ENCODE assay signal across 21 cellular contexts in the genomic region with DNA sequence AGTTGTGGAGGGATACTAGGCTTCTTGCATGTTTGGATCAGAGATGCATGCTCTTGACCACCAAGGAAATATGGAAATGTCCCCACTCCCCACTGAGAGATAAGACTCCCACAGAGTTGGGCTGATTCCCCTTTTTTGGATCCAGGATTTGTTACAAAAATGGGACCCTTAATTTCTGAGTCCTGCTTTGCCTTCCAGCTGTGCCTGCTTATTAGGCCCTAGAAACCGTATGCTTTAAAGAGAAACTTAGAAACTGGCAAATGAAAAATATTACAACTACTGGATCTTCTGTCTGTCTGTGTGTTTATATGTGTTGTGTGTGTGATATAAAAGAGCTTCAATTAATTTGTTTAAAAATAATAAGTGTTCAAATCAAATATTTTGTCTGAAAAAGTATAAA.
"Had no signal": no experiment of that assay in that cellular context is flagged by ENCODE, and none has a peak within 500 bp of the region (broad histone marks: within the 10 kb centered on the region; RNA-seq: fewer than 3 reads in every experiment).

No MANE protein-coding gene starts in this region.

- H3K27ac ChIP-seq: colonic mucosa, esophagus muscularis mucosa, foreskin keratinocyte, gastroesophageal sphincter, heart left ventricle, hepatocyte, left ventricle myocardium inferior, lower lobe of right lung had no signal

- H3K4me2 ChIP-seq: hepatocyte had no signal

- FAIRE-seq: endothelial cell of umbilical vein had no signal

- DNase-seq: colonic mucosa; cortex of kidney; effector CD8-positive, alpha-beta T cell; effector memory CD8-positive, alpha-beta T cell; foreskin keratinocyte; heart left ventricle; hypothalamus; immature natural killer cell; islet precursor cell; left colon; left ventricle myocardium inferior; lower lobe of right lung; mesenchymal stem cell; midbrain; naive thymus-derived CD4-positive, alpha-beta T cell; natural killer cell had no signal

- H3K79me2 ChIP-seq: hepatocyte had no signal

- H3K4me1 ChIP-seq: colonic mucosa, esophagus muscularis mucosa, foreskin keratinocyte, gastroesophageal sphincter, heart left ventricle, left ventricle myocardium inferior, lower lobe of right lung had no signal

- H3K9me3 ChIP-seq: colonic mucosa had no signal

- H3K4me3 ChIP-seq: colonic mucosa, esophagus muscularis mucosa, gastroesophageal sphincter, heart left ventricle, hepatocyte, left ventricle myocardium inferior, lower lobe of right lung had no signal

- H3K27me3 ChIP-seq: colonic mucosa, esophagus muscularis mucosa, foreskin keratinocyte, gastroesophageal sphincter, heart left ventricle, hepatocyte had no signal

- ATAC-seq: effector memory CD8-positive, alpha-beta T cell; foreskin keratinocyte; gastroesophageal sphincter; heart left ventricle; left colon; left lobe of liver; lower lobe of right lung; naive thymus-derived CD4-positive, alpha-beta T cell; natural killer cell had no signal

- H2AFZ ChIP-seq: hepatocyte had no signal

- H3K36me3 ChIP-seq: colonic mucosa, esophagus muscularis mucosa, gastroesophageal sphincter, heart left ventricle, left ventricle myocardium inferior, lower lobe of right lung had no signal
